ENCODE assay signal across 33 cellular contexts in the genomic region with DNA sequence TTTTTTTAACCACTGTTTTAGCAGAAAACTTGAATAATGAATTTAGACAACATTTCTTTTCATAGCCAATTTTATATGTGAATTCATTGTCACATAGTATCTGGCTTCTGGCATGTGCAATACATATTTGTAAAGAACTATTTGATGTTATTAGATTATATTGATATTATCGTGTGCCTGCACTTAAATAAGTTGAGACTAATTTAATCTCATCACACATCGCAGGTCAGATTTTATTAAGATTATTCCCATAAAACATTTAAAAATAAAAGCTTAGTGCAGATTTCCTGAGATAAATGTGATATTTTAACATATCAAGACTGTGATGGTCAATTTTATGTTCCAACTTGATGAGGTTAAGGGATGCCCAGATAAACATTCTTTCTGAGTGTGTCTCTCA.
DNase-seq lines count a peak whose midpoint lies in the region; ATAC-seq and TF ChIP-seq lines count a peak whose summit lies in the region.
"Had no signal": no experiment of that assay in that cellular context is flagged by ENCODE, and none has a peak within 500 bp of the region (broad histone marks: within the 10 kb centered on the region; RNA-seq: fewer than 3 reads in every experiment).

No MANE protein-coding gene starts in this region.

- DNase-seq in SK-N-SH (no peak), Karpas-422 (no peak), SK-N-DZ (ENCODE audit: low spot score) (peak; percentile 5)
- DNase-seq in T-helper 2 cell treated with Interferon-gamma antibody and Interleukin-4, amounts not matched to agents 5 μg/mL and 100 μg/mL, for 36 hours (ENCODE audit: low spot score) = no peak
- DNase-seq: 8988T; ACHN; AML-193; BE2C; C1 segment of cervical spinal cord; Caco-2; Calu3; CD4-positive, alpha-beta memory T cell; CD4-positive, alpha-beta T cell; CD4-positive, CD25-positive, alpha-beta regulatory T cell; CD8-positive, alpha-beta memory T cell; CD8-positive, alpha-beta T cell; COR-L47; DMS 273 treated with DMSO at 0.1 percent for 48 hours; DMS153; DMS53; DMS79; DMS79 treated with DMSO at 0.1 percent for 48 hours; DND-41; EL had no signal

- POLR2A ChIA-PET in SK-N-SH (lab: Yijun Ruan, JAX) = no interaction called here

- TF ChIP-seq EP300 in SK-N-SH (IDR thresholded peaks at IDR 0.05; ENCODE audit: borderline replicate concordance in 1 of 2, low read depth in 1 of 2, low read length in 1 of 2) = no peak

- no peaks in the 10 kb centered on the region for H3K9me2 ChIP-seq in SK-N-SH
- no peaks in the 10 kb centered on the region for H3K9me2 ChIP-seq in Karpas-422 (replicated peaks; ENCODE audit: insufficient read depth, low read length)

- CTCF ChIA-PET in SK-N-SH (lab: Yijun Ruan, JAX) = interaction anchor here (0.7 to 1.3 kb wide), 3 partner anchors 12 to 111 kb away, joined by 3 read pairs; no protein-coding TSS in a partner anchor

- H3K9ac ChIP-seq in SK-N-SH (no peak overlapping the region), Karpas-422 (ENCODE audit: low read length) (no peak overlapping the region)
- H3K9ac ChIP-seq: BLaER1; BLaER1 treated with 17β-estradiol and CSF1 and Interleukin-3, amounts not matched to agents 10 nM and 100 nM had no signal

- H2AFZ ChIP-seq in SK-N-SH (ENCODE audit: low read depth) = no peak overlapping the region
- peak overlapping the region; percentile 15; the same call in 1 of the 2 replicates for H2AFZ ChIP-seq in Karpas-422 (ENCODE audit: low read length)

- no peaks in the 10 kb centered on the region for H3K9me3 ChIP-seq in SK-N-SH
- no peaks in the 10 kb centered on the region for H3K9me3 ChIP-seq in Karpas-422 (ENCODE audit: low read length)
- H3K9me3 ChIP-seq: A549; BE2C; BLaER1; BLaER1 treated with 17β-estradiol and CSF1 and Interleukin-3, amounts not matched to agents 10 nM and 100 nM; Caco-2 had no signal

- H3K4me1 ChIP-seq in SK-N-SH (ENCODE audit: control insufficient read depth in 1 of 2, insufficient read depth in 2 of 2, low read depth in 1 of 2, low read length in 1 of 2) (no peaks in the 10 kb centered on the region), Karpas-422 (ENCODE audit: low read length) (peaks cover 55% of the 10 kb centered on the region)
- H3K4me1 ChIP-seq: A549, BE2C, BLaER1, Caco-2 had no signal

- no peak for TF ChIP-seq CTCF in SK-N-SH (IDR thresholded peaks at IDR 0.05)

- no peaks in the 10 kb centered on the region for H3K4me1 Mint-ChIP-seq in T-helper 2 cell treated with Interferon-gamma antibody and Interleukin-4, amounts not matched to agents 5 μg/mL and 100 μg/mL, for 36 hours (ENCODE audit: low read depth)
- H3K4me1 Mint-ChIP-seq: B cell; CD4-positive, alpha-beta memory T cell; CD8-positive, alpha-beta memory T cell had no signal

- H3K27me3 ChIP-seq in SK-N-SH (ENCODE audit: insufficient read depth) = no peaks in the 10 kb centered on the region
- no peaks in the 10 kb centered on the region for H3K27me3 ChIP-seq in Karpas-422 (ENCODE audit: low read length)
- H3K27me3 ChIP-seq: BE2C; BLaER1; BLaER1 treated with 17β-estradiol and CSF1 and Interleukin-3, amounts not matched to agents 10 nM and 100 nM had no signal

- no peaks in the 10 kb centered on the region for H3K36me3 ChIP-seq in SK-N-SH (replicated peaks in 1 of 2; ENCODE audit: control insufficient read depth in 1 of 2, insufficient read depth in 2 of 2, low read length in 1 of 2)
- no peaks in the 10 kb centered on the region; the same call in 1 of the 2 replicates for H3K36me3 ChIP-seq in Karpas-422 (ENCODE audit: insufficient read depth, low read length)
- H3K36me3 ChIP-seq: BE2C; BLaER1; BLaER1 treated with 17β-estradiol and CSF1 and Interleukin-3, amounts not matched to agents 10 nM and 100 nM had no signal

- H3F3A ChIP-seq in SK-N-SH (replicated peaks; ENCODE audit: insufficient read depth) = no peaks in the 10 kb centered on the region

- no peak overlapping the region for H3K4me3 Mint-ChIP-seq in T-helper 2 cell treated with Interferon-gamma antibody and Interleukin-4, amounts not matched to agents 5 μg/mL and 100 μg/mL, for 36 hours
- H3K4me3 Mint-ChIP-seq: B cell; CD14-positive monocyte; CD4-positive, alpha-beta memory T cell; CD4-positive, alpha-beta T cell; CD4-positive, CD25-positive, alpha-beta regulatory T cell; CD8-positive, alpha-beta memory T cell; CD8-positive, alpha-beta T cell had no signal

- H3K4me2 ChIP-seq in SK-N-SH (no peak overlapping the region), Karpas-422 (ENCODE audit: low read depth, low read length, poor library complexity, severe bottlenecking) (peak overlapping the region; percentile 44)
- H3K4me2 ChIP-seq: A549, BLaER1 had no signal

- H3K9me3 Mint-ChIP-seq in T-helper 2 cell treated with Interferon-gamma antibody and Interleukin-4, amounts not matched to agents 5 μg/mL and 100 μg/mL, for 36 hours = peaks cover 27% of the 10 kb centered on the region
- H3K9me3 Mint-ChIP-seq: CD4-positive, alpha-beta T cell had no signal

- WGBS in SK-N-SH (ENCODE audit: low lambda C conversion rate) = 24% methylated on average over 2 of the region's 2 CpGs

- H3K79me2 ChIP-seq in SK-N-SH (ENCODE audit: insufficient read depth) (no peaks in the 10 kb centered on the region), Karpas-422 (ENCODE audit: low read length) (no peaks in the 10 kb centered on the region)

- no peak for TF ChIP-seq RAD21 in SK-N-SH (IDR thresholded peaks at IDR 0.05; ENCODE audit: low read length)

- no peaks in the 10 kb centered on the region for H3K36me3 Mint-ChIP-seq in T-helper 2 cell treated with Interferon-gamma antibody and Interleukin-4, amounts not matched to agents 5 μg/mL and 100 μg/mL, for 36 hours (ENCODE audit: low read depth)
- H3K36me3 Mint-ChIP-seq: CD14-positive monocyte; CD4-positive, alpha-beta memory T cell; CD4-positive, CD25-positive, alpha-beta regulatory T cell; CD8-positive, alpha-beta memory T cell; CD8-positive, alpha-beta T cell had no signal

- H3K27ac Mint-ChIP-seq in T-helper 2 cell treated with Interferon-gamma antibody and Interleukin-4, amounts not matched to agents 5 μg/mL and 100 μg/mL, for 36 hours = no peak overlapping the region
- H3K27ac Mint-ChIP-seq: B cell; CD14-positive monocyte; CD4-positive, alpha-beta memory T cell; CD4-positive, alpha-beta T cell; CD4-positive, CD25-positive, alpha-beta regulatory T cell; CD8-positive, alpha-beta memory T cell; CD8-positive, alpha-beta T cell had no signal

- H3K4me3 ChIP-seq in SK-N-SH (ENCODE audit: low read depth in 2 of 2, low read length in 1 of 2) (no peak overlapping the region), Karpas-422 (ENCODE audit: low read length) (no peak overlapping the region)
- H3K4me3 ChIP-seq: A549; BLaER1; BLaER1 treated with 17β-estradiol and CSF1 and Interleukin-3, amounts not matched to agents 10 nM and 100 nM had no signal

- ATAC-seq in SK-N-SH treated with all-trans-retinoic acid at 6 μM for 48 hours (no peak), GM19452 (IDR thresholded peaks at IDR 0.05; ENCODE audit: unreplicated experiment) (no peak)
- ATAC-seq: A549; CD8-positive, alpha-beta T cell had no signal

- H3K27me3 Mint-ChIP-seq in T-helper 2 cell treated with Interferon-gamma antibody and Interleukin-4, amounts not matched to agents 5 μg/mL and 100 μg/mL, for 36 hours (ENCODE audit: low read depth) = no peaks in the 10 kb centered on the region
- H3K27me3 Mint-ChIP-seq: B cell; CD4-positive, alpha-beta memory T cell; CD4-positive, alpha-beta T cell; CD4-positive, CD25-positive, alpha-beta regulatory T cell; CD8-positive, alpha-beta memory T cell had no signal

- H3K27ac ChIP-seq in SK-N-SH (ENCODE audit: low read depth in 2 of 2, low read length in 1 of 2) = no peak overlapping the region
- peak overlapping the region; percentile 90 for H3K27ac ChIP-seq in Karpas-422 (ENCODE audit: low read length)
- H3K27ac ChIP-seq: 22Rv1; A549; BLaER1; BLaER1 treated with 17β-estradiol and CSF1 and Interleukin-3, amounts not matched to agents 10 nM and 100 nM; C4-2B had no signal

- no peaks in the 10 kb centered on the region for H4K20me1 ChIP-seq in SK-N-SH (ENCODE audit: insufficient read depth)
- H4K20me1 ChIP-seq in Karpas-422 (ENCODE audit: insufficient read depth, low read depth, low read length) = no peaks in the 10 kb centered on the region
- H4K20me1 ChIP-seq: BLaER1; BLaER1 treated with 17β-estradiol and CSF1 and Interleukin-3, amounts not matched to agents 10 nM and 100 nM had no signal

TF ChIP-seq in SK-N-SH treated with all-trans-retinoic acid at 6 μM for 48 hours, 23 proteins besides CTCF, POLR2A, EP300 and RAD21 (continues in another document):
- TF ChIP-seq SNAI2 (CRISPR knock-in tag; IDR thresholded peaks at IDR 0.05) = no peak
- TF ChIP-seq CSDC2 (CRISPR knock-in tag; IDR thresholded peaks at IDR 0.05) = no peak
- TF ChIP-seq, protein P1, sequence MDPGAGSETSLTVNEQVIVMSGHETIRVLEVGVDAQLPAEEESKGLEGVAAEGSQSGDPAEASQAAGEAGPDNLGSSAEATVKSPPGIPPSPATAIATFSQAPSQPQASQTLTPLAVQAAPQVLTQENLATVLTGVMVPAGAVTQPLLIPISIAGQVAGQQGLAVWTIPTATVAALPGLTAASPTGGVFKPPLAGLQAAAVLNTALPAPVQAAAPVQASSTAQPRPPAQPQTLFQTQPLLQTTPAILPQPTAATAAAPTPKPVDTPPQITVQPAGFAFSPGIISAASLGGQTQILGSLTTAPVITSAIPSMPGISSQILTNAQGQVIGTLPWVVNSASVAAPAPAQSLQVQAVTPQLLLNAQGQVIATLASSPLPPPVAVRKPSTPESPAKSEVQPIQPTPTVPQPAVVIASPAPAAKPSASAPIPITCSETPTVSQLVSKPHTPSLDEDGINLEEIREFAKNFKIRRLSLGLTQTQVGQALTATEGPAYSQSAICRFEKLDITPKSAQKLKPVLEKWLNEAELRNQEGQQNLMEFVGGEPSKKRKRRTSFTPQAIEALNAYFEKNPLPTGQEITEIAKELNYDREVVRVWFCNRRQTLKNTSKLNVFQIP (CRISPR knock-in tag; IDR thresholded peaks at IDR 0.05; ENCODE audit: borderline replicate concordance, low read depth) = no peak

TF ChIP-seq in SK-N-SH, 30 proteins besides CTCF, POLR2A, EP300 and RAD21:
- TF ChIP-seq SMC3 (IDR thresholded peaks at IDR 0.05; ENCODE audit: low read depth, low read length) (no peak), MXI1 (IDR thresholded peaks at IDR 0.05; ENCODE audit: low read depth, low read length) (no peak), JUND (IDR thresholded peaks at IDR 0.05) (no peak), YY1 (IDR thresholded peaks at IDR 0.05; ENCODE audit: low read depth) (no peak), TAF1 (IDR thresholded peaks at IDR 0.05; ENCODE audit: borderline replicate concordance, low read depth, low read length) (no peak), RCOR1 (IDR thresholded peaks at IDR 0.05; ENCODE audit: low read length) (no peak), NRF1 (IDR thresholded peaks at IDR 0.05; ENCODE audit: low read depth, low read length) (no peak), GATA2 (CRISPR knock-in tag; IDR thresholded peaks at IDR 0.05) (no peak)
- TF ChIP-seq, protein P2, sequence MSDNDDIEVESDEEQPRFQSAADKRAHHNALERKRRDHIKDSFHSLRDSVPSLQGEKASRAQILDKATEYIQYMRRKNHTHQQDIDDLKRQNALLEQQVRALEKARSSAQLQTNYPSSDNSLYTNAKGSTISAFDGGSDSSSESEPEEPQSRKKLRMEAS (IDR thresholded peaks at IDR 0.05; ENCODE audit: low read depth) = no peak
